Comparison of ENCODE assay signal across 18 cellular contexts in the genomic region with DNA sequence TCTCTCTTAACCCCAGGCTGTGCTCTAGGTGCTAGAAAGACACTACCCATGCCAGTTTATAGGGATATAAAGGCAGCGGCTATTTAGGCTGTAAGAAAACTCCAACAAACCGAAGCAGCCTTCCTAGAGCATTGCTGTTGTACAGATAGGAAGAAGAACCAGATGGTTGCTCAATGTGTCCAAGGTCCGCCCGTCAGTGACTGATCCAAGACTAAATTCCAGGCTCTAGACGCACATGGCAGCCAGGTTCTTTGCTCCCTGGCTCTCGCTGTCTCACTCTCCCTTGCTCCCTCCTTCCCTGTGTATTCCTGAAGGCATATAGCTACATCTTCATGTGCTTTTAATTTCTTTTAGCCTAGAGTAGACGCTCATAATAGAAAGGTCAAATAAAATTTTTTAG.
DNase-seq lines count a peak whose midpoint lies in the region; ATAC-seq and TF ChIP-seq lines count a peak whose summit lies in the region.
"Had no signal": no experiment of that assay in that cellular context is flagged by ENCODE, and none has a peak within 500 bp of the region (broad histone marks: within the 10 kb centered on the region; RNA-seq: fewer than 3 reads in every experiment).

No MANE protein-coding gene starts in this region.

- TF ChIP-seq CTCF in mesothelial cell of epicardium (IDR thresholded peaks at IDR 0.05; ENCODE audit: unreplicated experiment) = no peak

- H3K27me3 Mint-ChIP-seq in mesothelial cell of epicardium (ENCODE audit: low read depth) = no peaks in the 10 kb centered on the region
- no peaks in the 10 kb centered on the region for H3K27me3 Mint-ChIP-seq in activated CD4-positive, alpha-beta memory T cell treated with anti-CD3 and anti-CD28 coated beads, Interleukin-2, amount 10 ng/mL, durations not matched to agents 7 days and 5 days
- H3K27me3 Mint-ChIP-seq: CD4-positive, alpha-beta T cell had no signal

- no peaks in the 10 kb centered on the region for H3K9me3 ChIP-seq in GM23248 (ENCODE audit: low read depth)

- H3K9me3 Mint-ChIP-seq in mesothelial cell of epicardium = no peaks in the 10 kb centered on the region
- H3K9me3 Mint-ChIP-seq in activated CD4-positive, alpha-beta memory T cell treated with anti-CD3 and anti-CD28 coated beads, Interleukin-2, amount 10 ng/mL, durations not matched to agents 7 days and 5 days = no peaks in the 10 kb centered on the region
- H3K9me3 Mint-ChIP-seq: CD4-positive, alpha-beta T cell had no signal

- H3K4me3 Mint-ChIP-seq in mesothelial cell of epicardium = no peak overlapping the region
- no peak overlapping the region for H3K4me3 Mint-ChIP-seq in activated CD4-positive, alpha-beta memory T cell treated with anti-CD3 and anti-CD28 coated beads, Interleukin-2, amount 10 ng/mL, durations not matched to agents 7 days and 5 days
- H3K4me3 Mint-ChIP-seq: B cell; CD4-positive, alpha-beta T cell had no signal

- peaks cover 26% of the 10 kb centered on the region for H3K4me1 Mint-ChIP-seq in mesothelial cell of epicardium
- H3K4me1 Mint-ChIP-seq in activated CD4-positive, alpha-beta memory T cell treated with anti-CD3 and anti-CD28 coated beads, Interleukin-2, amount 10 ng/mL, durations not matched to agents 7 days and 5 days = no peaks in the 10 kb centered on the region
- H3K4me1 Mint-ChIP-seq: B cell had no signal

- in situ Hi-C loops in GM23248 (cut with MboI) = no loop called here

- no peaks in the 10 kb centered on the region for H3K9me2 ChIP-seq in GM23248 (ENCODE audit: insufficient read depth)

- 2 to 6% methylated on average over 7 of the region's 7 CpGs for WGBS in GM23248 (ENCODE audit: low coverage in 1 of 2, low lambda C conversion rate in 2 of 2, missing lambda C conversion rate in 2 of 2), 2 experiments

- peak overlapping the region; percentile 52 for H3K4me3 ChIP-seq in GM23248
- H3K4me3 ChIP-seq: SK-N-MC had no signal

- peak overlapping the region; percentile 5; the same call in 1 of the 2 replicates for H2AFZ ChIP-seq in GM23248

- H3K79me2 ChIP-seq in GM23248 (ENCODE audit: insufficient read depth) = no peaks in the 10 kb centered on the region

- ATAC-seq in HG03175 (IDR thresholded peaks at IDR 0.05; ENCODE audit: unreplicated experiment) = no peak

- no peaks in the 10 kb centered on the region for H3K27me3 ChIP-seq in GM23248 (replicated peaks; ENCODE audit: insufficient read depth)

- H3K36me3 ChIP-seq in GM23248 (ENCODE audit: low read depth) = no peaks in the 10 kb centered on the region

- H3K27ac Mint-ChIP-seq in mesothelial cell of epicardium = peak overlapping the region; percentile 17
- no peak overlapping the region for H3K27ac Mint-ChIP-seq in activated CD4-positive, alpha-beta memory T cell treated with anti-CD3 and anti-CD28 coated beads, Interleukin-2, amount 10 ng/mL, durations not matched to agents 7 days and 5 days
- H3K27ac Mint-ChIP-seq: B cell; CD4-positive, alpha-beta T cell had no signal

- CTCF ChIA-PET in activated CD4-positive, alpha-beta memory T cell treated with anti-CD3 and anti-CD28 coated beads, Interleukin-2, amount 10 ng/mL, durations not matched to agents 7 days and 5 days (lab: Charles Lee) = no interaction called here

- H3K27ac ChIP-seq in GM23248 = peak overlapping the region; percentile 69
- H3K27ac ChIP-seq: KMS-11, SK-N-MC had no signal

- H3K4me1 ChIP-seq in GM23248 (ENCODE audit: insufficient read depth) = peaks cover 22% of the 10 kb centered on the region

- peak overlapping the region; percentile 45 for H3K4me2 ChIP-seq in GM23248 (ENCODE audit: unreplicated experiment)
- H3K4me2 ChIP-seq: KMS-11 had no signal

- no peaks in the 10 kb centered on the region for H3K36me3 Mint-ChIP-seq in mesothelial cell of epicardium
- H3K36me3 Mint-ChIP-seq in activated CD4-positive, alpha-beta memory T cell treated with anti-CD3 and anti-CD28 coated beads, Interleukin-2, amount 10 ng/mL, durations not matched to agents 7 days and 5 days (ENCODE audit: low read depth) = no peaks in the 10 kb centered on the region

- no peaks in the 10 kb centered on the region for H4K20me1 ChIP-seq in GM23248 (ENCODE audit: insufficient read depth)

- DNase-seq in EH (ENCODE audit: low read depth) (peak; percentile 65), GM23248 (peak; percentile 85), cerebellar nuclear complex (lab: John Stamatoyannopoulos, UW) (peak; percentile 16 to 27), mesothelial cell of epicardium (ENCODE audit: low spot score in 2 of 2, unreplicated experiment in 2 of 2) (no peak), H4 (ENCODE audit: low spot score) (no peak), LoVo (ENCODE audit: low spot score) (no peak)
- no peak for DNase-seq in activated CD4-positive, alpha-beta memory T cell treated with anti-CD3 and anti-CD28 coated beads, Interleukin-2, amount 10 ng/mL, durations not matched to agents 7 days and 5 days
- DNase-seq: ACHN; CD4-positive, alpha-beta T cell; DMS153; HCEC 1CT; NCI-H1048; NCI-H2029; SHP77 had no signal

- POLR2A ChIA-PET in activated CD4-positive, alpha-beta memory T cell treated with anti-CD3 and anti-CD28 coated beads, Interleukin-2, amount 10 ng/mL, durations not matched to agents 7 days and 5 days (lab: Charles Lee) = no interaction called here

- peaks cover 23% of the 10 kb centered on the region for H3F3A ChIP-seq in GM23248 (ENCODE audit: insufficient read depth)

- H3K9ac ChIP-seq in GM23248 = peak overlapping the region; percentile 1; the same call in 1 of the 2 replicates
- H3K9ac ChIP-seq: KMS-11 had no signal

Comparison
In these comparisons a context has a peak if more than half of its experiments do, and no peak if none do; other contexts are left out.
1. DNase-seq: peak in EH (single experiment), GM23248 (single experiment) and cerebellar nuclear complex (2 of 2); none in mesothelial cell of epicardium (0 of 2), H4 (single experiment), activated CD4-positive, alpha-beta memory T cell treated with anti-CD3 and anti-CD28 coated beads, Interleukin-2, amount 10 ng/mL, durations not matched to agents 7 days and 5 days (single experiment) and LoVo (single experiment).